1 cellular context compared by ENCODE assay signal in genomic region chr6:70390067-70390466, GRCh38.
TF ChIP-seq lines count a peak whose summit lies in the region.

No MANE protein-coding gene starts in this region.

TF ChIP-seq in HepG2, 621 proteins besides CTCF, POLR2A, EP300 and RAD21 (continued from another document):
- TF ChIP-seq TIGD3 (CRISPR knock-in tag; IDR thresholded peaks at IDR 0.05; ENCODE audit: borderline replicate concordance) = no peak
- no peak for TF ChIP-seq CEBPB (IDR thresholded peaks at IDR 0.05; ENCODE audit: borderline replicate concordance, low read depth, low read length)
- TF ChIP-seq TEAD3 (CRISPR knock-in tag; optimal IDR thresholded peaks at IDR 0.05; ENCODE audit: borderline replicate concordance) = no peak
- no peak for TF ChIP-seq ZNF460 (CRISPR knock-in tag; IDR thresholded peaks at IDR 0.05; ENCODE audit: borderline replicate concordance)
- TF ChIP-seq SOX13 (IDR thresholded peaks at IDR 0.05) = no peak
- TF ChIP-seq SOX13 (CRISPR knock-in tag; conservative IDR thresholded peaks at IDR 0.05 in 1 of 2, IDR thresholded peaks at IDR 0.05 in 1 of 2) = peak in 1 of 2 experiments; percentile 58; a peak in 1 of 4 replicates
- TF ChIP-seq SOX5 (CRISPR knock-in tag; IDR thresholded peaks at IDR 0.05; ENCODE audit: borderline replicate concordance) = peak; percentile 68; the same call in 1 of the 2 replicates
- TF ChIP-seq FOXA3 (CRISPR knock-in tag; IDR thresholded peaks at IDR 0.05) = peak; percentile 66
- no peak for TF ChIP-seq ZNF773 (CRISPR knock-in tag; IDR thresholded peaks at IDR 0.05; ENCODE audit: borderline replicate concordance)
- no peak for TF ChIP-seq FOSL1 (CRISPR knock-in tag; IDR thresholded peaks at IDR 0.05; ENCODE audit: borderline replicate concordance)
- TF ChIP-seq ZNF546 (CRISPR knock-in tag; conservative IDR thresholded peaks at IDR 0.05) = no peak
- TF ChIP-seq TBX2 (CRISPR knock-in tag; IDR thresholded peaks at IDR 0.05; ENCODE audit: borderline replicate concordance) = no peak
- no peak for TF ChIP-seq E2F5 (CRISPR knock-in tag; conservative IDR thresholded peaks at IDR 0.05)
- TF ChIP-seq ATF4 (CRISPR knock-in tag; IDR thresholded peaks at IDR 0.05) = no peak
- TF ChIP-seq ZNF616 (CRISPR knock-in tag; IDR thresholded peaks at IDR 0.05; ENCODE audit: low read depth) = no peak
- TF ChIP-seq FOXA1 (IDR thresholded peaks at IDR 0.05) = no peak
- TF ChIP-seq FOXA1 (CRISPR knock-in tag; IDR thresholded peaks at IDR 0.05) = 0 out of 2 replicates have a peak, but pooled peaks have one; percentile 6
- no peak for TF ChIP-seq ZNF816 (CRISPR knock-in tag; IDR thresholded peaks at IDR 0.05; ENCODE audit: borderline replicate concordance)
- no peak for TF ChIP-seq ZNF530 (CRISPR knock-in tag; IDR thresholded peaks at IDR 0.05; ENCODE audit: low read depth)
